In genomic region chr13:112984954-112985802, GRCh38 we compare ENCODE assay signal across 15 cellular contexts. TPM values are rescaled to one million over a fixed set of nuclear protein-coding genes. Genes with fewer than 3 reads are reported as not detected.
DNase-seq lines count a peak whose midpoint lies in the region; ATAC-seq, FAIRE-seq and TF ChIP-seq lines count a peak whose summit lies in the region.
"Had no signal": no experiment of that assay in that cellular context is flagged by ENCODE, and none has a peak within 500 bp of the region (broad histone marks: within the 10 kb centered on the region; RNA-seq: fewer than 3 reads in every experiment).

No MANE protein-coding gene starts in this region.

- H3K9ac ChIP-seq in kidney (ENCODE audit: low read length in 2 of 2) = no peak overlapping the region
- H3K9ac ChIP-seq: GM23248 had no signal

- TF ChIP-seq POLR2A in esophagus squamous epithelium (IDR thresholded peaks at IDR 0.05) (no peak), gastrocnemius medialis (IDR thresholded peaks at IDR 0.05) (no peak)

- H3K4me3 Mint-ChIP-seq in activated CD4-positive, alpha-beta T cell treated with anti-CD3 and anti-CD28 coated beads for 36 hours = peak overlapping the region; percentile 35

- peak overlapping the region; percentile 10 to 48 (median 23) for H3K27ac ChIP-seq in esophagus squamous epithelium
- peak overlapping the region in 3 of 4 donors; percentile 20 to 43 (median 38) for H3K27ac ChIP-seq in gastrocnemius medialis
- no peak overlapping the region for H3K27ac ChIP-seq in kidney (ENCODE audit: low read depth in 2 of 2, low read length in 2 of 2)
- H3K27ac ChIP-seq: GM23248, left lung had no signal

- H3K4me1 Mint-ChIP-seq in activated CD4-positive, alpha-beta T cell treated with anti-CD3 and anti-CD28 coated beads for 36 hours = peaks cover 2% of the 10 kb centered on the region

- H3K27ac Mint-ChIP-seq in activated CD4-positive, alpha-beta T cell treated with anti-CD3 and anti-CD28 coated beads for 36 hours = no peak overlapping the region

- intact Hi-C loops in activated CD4-positive, alpha-beta T cell treated with anti-CD3 and anti-CD28 coated beads for 36 hours (cut with DNase I, micrococcal nuclease) = no loop called here
- intact Hi-C loops in esophagus squamous epithelium (cut with DNase I) (no loop called here), gastrocnemius medialis (cut with DNase I; ENCODE audit: low total_unique reads) (no loop called here), kidney (cut with DNase I) (no loop called here)

- in situ Hi-C loops in gastrocnemius medialis (cut with MboI; ENCODE audit: low sequenced_read_pairs in 4 of 4) = no loop called here
- in situ Hi-C loops in ACHN (cut with HindIII; ENCODE audit: low pct_ligation_motif_present, low pct_unique_long_range_greater_than_20kb, low sequenced_read_pairs) = no loop called here

- H3K9me3 ChIP-seq in esophagus squamous epithelium (no peaks in the 10 kb centered on the region), gastrocnemius medialis (no peaks in the 10 kb centered on the region), kidney (ENCODE audit: control insufficient read depth in 1 of 2, low read length in 2 of 2) (no peaks in the 10 kb centered on the region)
- H3K9me3 ChIP-seq: adrenal gland, left lung had no signal

- H3K4me1 ChIP-seq in esophagus squamous epithelium (peaks cover 4 to 29% (median 8%) of the 10 kb centered on the region in 3 donors), gastrocnemius medialis (no peaks in the 10 kb centered on the region), kidney (ENCODE audit: control insufficient read depth in 1 of 2, insufficient read depth in 1 of 2, low read depth in 1 of 2, low read length in 2 of 2) (peaks cover 0 to under 1% of the 10 kb centered on the region in 2 donors)
- H3K4me1 ChIP-seq: adrenal gland had no signal

- peak; percentile 12 for ATAC-seq in activated CD4-positive, alpha-beta T cell treated with anti-CD3 and anti-CD28 coated beads for 36 hours
- ATAC-seq in gastrocnemius medialis = no peak
- ATAC-seq: left lung had no signal

- H3K9me3 Mint-ChIP-seq in activated CD4-positive, alpha-beta T cell treated with anti-CD3 and anti-CD28 coated beads for 36 hours (ENCODE audit: low read depth) = no peaks in the 10 kb centered on the region

- TF ChIP-seq CTCF in esophagus squamous epithelium (IDR thresholded peaks at IDR 0.05) (no peak), gastrocnemius medialis (IDR thresholded peaks at IDR 0.05 in 4 of 5, conservative IDR thresholded peaks at IDR 0.05 in 1 of 5) (no peak), kidney (IDR thresholded peaks at IDR 0.05; ENCODE audit: borderline replicate concordance, extremely low read depth, insufficient read depth) (no peak)

- 34 to 37% methylated on average over 11 to 17 of the region's 30 CpGs for WGBS in esophagus squamous epithelium, 2 donors

- no peak for DNase-seq in activated CD4-positive, alpha-beta T cell treated with anti-CD3 and anti-CD28 coated beads for 36 hours
- no peak for DNase-seq in activated CD4-positive, alpha-beta T cell treated with anti-CD3 and anti-CD28 coated beads, Interleukin-2, amount 50 U/mL, for 4 hours
- peak; percentile 64 for DNase-seq in NCI-H526 treated with DMSO at 0.1 percent for 48 hours (lab: John Stamatoyannopoulos, UW)
- DNase-seq in esophagus squamous epithelium (lab: John Stamatoyannopoulos, UW) = no peak
- DNase-seq in gastrocnemius medialis = no peak
- DNase-seq in ACHN = no peak
- DNase-seq in 8988T = no peak
- no peak for DNase-seq in kidney
- DNase-seq: adrenal gland, GM23248, nucleus accumbens, SIG-M5 had no signal

- no peak for FAIRE-seq in kidney (lab: Jason Lieb, UNC)
- FAIRE-seq: GM12892, GM19239 had no signal

- H3K36me3 Mint-ChIP-seq in activated CD4-positive, alpha-beta T cell treated with anti-CD3 and anti-CD28 coated beads for 36 hours (ENCODE audit: low read depth) = no peaks in the 10 kb centered on the region

- POLR2A ChIA-PET in activated CD4-positive, alpha-beta T cell treated with anti-CD3 and anti-CD28 coated beads for 36 hours (lab: Charles Lee) = no interaction called here

- CTCF ChIA-PET in activated CD4-positive, alpha-beta T cell treated with anti-CD3 and anti-CD28 coated beads for 36 hours (lab: Charles Lee) = interaction anchor here (0.7 kb wide), 1 partner anchor 39 kb away, joined by 7 read pairs; no protein-coding TSS in a partner anchor

- peak overlapping the region; percentile 26 to 57 (median 42) for H3K4me3 ChIP-seq in esophagus squamous epithelium
- H3K4me3 ChIP-seq in gastrocnemius medialis = peak overlapping the region in 1 of 4 donors; percentile 25
- H3K4me3 ChIP-seq in kidney (ENCODE audit: low read length in 2 of 2) = no peak overlapping the region
- H3K4me3 ChIP-seq: adrenal gland, GM23248, left lung had no signal

- H3K27me3 Mint-ChIP-seq in activated CD4-positive, alpha-beta T cell treated with anti-CD3 and anti-CD28 coated beads for 36 hours = no peaks in the 10 kb centered on the region

- H3K36me3 ChIP-seq in esophagus squamous epithelium (no peaks in the 10 kb centered on the region), gastrocnemius medialis (no peaks in the 10 kb centered on the region), kidney (ENCODE audit: control insufficient read depth in 1 of 2, insufficient read depth in 2 of 2, low read length in 2 of 2) (peaks cover 0 to 4% of the 10 kb centered on the region in 2 donors)
- H3K36me3 ChIP-seq: adrenal gland, left lung had no signal

- H3K27me3 ChIP-seq in esophagus squamous epithelium = peaks cover 0 to 11% (median 0%) of the 10 kb centered on the region in 4 donors
- no peaks in the 10 kb centered on the region for H3K27me3 ChIP-seq in gastrocnemius medialis
- H3K27me3 ChIP-seq: adrenal gland had no signal

RNA-seq across cellular contexts. Expression of gene MCF2L, which starts 16.2 kb away (rescaled TPM):
- total RNA-seq in activated CD4-positive, alpha-beta T cell treated with anti-CD3 and anti-CD28 coated beads for 36 hours = 1 to 10 TPM; 8.4 to 8.7 TPM
- total RNA-seq in esophagus squamous epithelium (10 to 100 TPM; 10.2 to 25.4 (median 16.9) TPM), gastrocnemius medialis (10 to 100 TPM; 16.1 to 21.2 (median 19.4) TPM), kidney (61.9 TPM)
- 12.1 TPM for polyA plus RNA-seq in kidney (ENCODE audit: insufficient read depth, low read depth, low replicate concordance)
- total RNA-seq: GM23248 had no signal
- polyA plus RNA-seq: GM23248 had no signal

Comparison
In these comparisons a context has a peak if more than half of its experiments do, and no peak if none do; other contexts are left out.
1. H3K27ac ChIP-seq: peak in esophagus squamous epithelium (4 of 4) and gastrocnemius medialis (3 of 4); none in kidney (0 of 2).
2. H3K4me3 ChIP-seq: peak in esophagus squamous epithelium (4 of 4); none in kidney (0 of 2).